Comparison of ENCODE assay signal across 14 cellular contexts in the genomic region with DNA sequence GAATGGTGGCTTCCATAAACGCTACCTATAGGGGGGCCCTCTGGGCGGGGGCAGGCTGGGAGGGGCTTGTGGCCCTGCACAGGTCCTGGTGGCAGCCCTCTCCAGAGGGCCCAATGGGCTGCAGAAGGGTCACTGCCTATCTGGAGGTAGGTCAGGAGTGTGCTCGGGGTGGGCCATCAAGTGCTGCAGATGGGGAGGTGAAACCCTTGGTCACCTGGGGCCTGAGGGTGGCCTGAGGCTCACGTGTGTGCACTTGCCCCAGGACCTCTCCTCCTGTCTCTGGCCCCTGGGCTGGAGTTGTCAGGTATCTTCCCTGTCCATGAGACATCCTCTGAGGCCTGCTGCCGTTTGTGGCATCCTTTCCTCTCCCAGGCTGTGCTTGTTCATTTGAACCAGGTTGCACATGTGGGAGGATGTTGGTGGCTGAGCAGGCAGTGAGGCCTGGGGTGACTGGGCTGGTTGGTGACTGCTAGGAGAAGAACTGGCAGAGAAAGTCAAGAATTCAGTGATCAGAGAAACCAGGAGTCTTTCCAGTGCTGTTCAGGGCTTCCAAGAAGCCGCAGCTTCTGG. TPM values are rescaled to one million over a fixed set of nuclear protein-coding genes. Genes with fewer than 3 reads are reported as not detected.
DNase-seq lines count a peak whose midpoint lies in the region; ATAC-seq and TF ChIP-seq lines count a peak whose summit lies in the region.
"Had no signal": no experiment of that assay in that cellular context is flagged by ENCODE, and none has a peak within 500 bp of the region (broad histone marks: within the 10 kb centered on the region; RNA-seq: fewer than 3 reads in every experiment).

No MANE protein-coding gene starts in this region.

- TF ChIP-seq CTCF in activated B cell treated with CpG ODN at 0.5 μM for 24 hours (IDR thresholded peaks at IDR 0.05) (no peak), esophagus squamous epithelium (IDR thresholded peaks at IDR 0.05) (no peak), spleen (IDR thresholded peaks at IDR 0.05 in 8 of 11, conservative IDR thresholded peaks at IDR 0.05 in 3 of 11) (no peak)

- H3K27me3 Mint-ChIP-seq in T-helper 2 cell treated with Interferon-gamma antibody and Interleukin-4, amounts not matched to agents 5 μg/mL and 100 μg/mL, for 36 hours (ENCODE audit: low read depth), result no peaks in the 10 kb centered on the region
- H3K27me3 Mint-ChIP-seq in activated B cell treated with CpG ODN at 0.5 μM for 24 hours, result no peaks in the 10 kb centered on the region

- H3K9me3 Mint-ChIP-seq in T-helper 2 cell treated with Interferon-gamma antibody and Interleukin-4, amounts not matched to agents 5 μg/mL and 100 μg/mL, for 36 hours, result no peaks in the 10 kb centered on the region
- H3K9me3 Mint-ChIP-seq in activated B cell treated with CpG ODN at 0.5 μM for 24 hours, result no peaks in the 10 kb centered on the region

- H3K36me3 ChIP-seq in esophagus squamous epithelium (peaks cover 53 to 100% (median 72%) of the 10 kb centered on the region in 3 donors), spleen (peaks cover 4 to 100% (median 88%) of the 10 kb centered on the region in 6 donors)

- no peak overlapping the region for H3K4me3 Mint-ChIP-seq in T-helper 2 cell treated with Interferon-gamma antibody and Interleukin-4, amounts not matched to agents 5 μg/mL and 100 μg/mL, for 36 hours
- no peak overlapping the region for H3K4me3 Mint-ChIP-seq in activated B cell treated with CpG ODN at 0.5 μM for 24 hours

- no peak for DNase-seq in T-helper 2 cell treated with Interferon-gamma antibody and Interleukin-4, amounts not matched to agents 5 μg/mL and 100 μg/mL, for 36 hours (ENCODE audit: low spot score)
- no peak for DNase-seq in T-helper 2 cell
- no peak for DNase-seq in activated B cell treated with CpG ODN at 0.5 μM for 24 hours
- no peak for DNase-seq in esophagus squamous epithelium (lab: John Stamatoyannopoulos, UW)
- peak; percentile 61 for DNase-seq in spleen
- no peak for DNase-seq in mucosa of gallbladder (ENCODE audit: low spot score)
- DNase-seq in NCI-H2107 (lab: John Stamatoyannopoulos, UW), result no peak
- DNase-seq in NOMO-1 (lab: John Stamatoyannopoulos, UW; ENCODE audit: unreplicated experiment in 2 of 2), result no peak
- DNase-seq: activated CD4-positive, alpha-beta T cell treated with anti-CD3 and anti-CD28 coated beads, Interleukin-2, amount 50 U/mL, for 48 hours; anterior cingulate cortex; NCI-H226; PC-3 had no signal

- H3K4me1 ChIP-seq in esophagus squamous epithelium, result peaks cover 0 to 48% (median 11%) of the 10 kb centered on the region in 3 donors
- H3K4me1 ChIP-seq in spleen, result peaks cover 4 to 61% (median 29%) of the 10 kb centered on the region in 6 donors

- POLR2A ChIA-PET in activated B cell treated with CpG ODN at 0.5 μM for 24 hours (lab: Charles Lee), result no interaction called here

- H3K27ac Mint-ChIP-seq in T-helper 2 cell treated with Interferon-gamma antibody and Interleukin-4, amounts not matched to agents 5 μg/mL and 100 μg/mL, for 36 hours, result peak overlapping the region; percentile 42
- peak overlapping the region; percentile 38 for H3K27ac Mint-ChIP-seq in activated B cell treated with CpG ODN at 0.5 μM for 24 hours

- H3K36me3 Mint-ChIP-seq in T-helper 2 cell treated with Interferon-gamma antibody and Interleukin-4, amounts not matched to agents 5 μg/mL and 100 μg/mL, for 36 hours (ENCODE audit: low read depth), result peaks cover 60% of the 10 kb centered on the region
- peaks cover 73% of the 10 kb centered on the region for H3K36me3 Mint-ChIP-seq in activated B cell treated with CpG ODN at 0.5 μM for 24 hours (ENCODE audit: low read depth)

- TF ChIP-seq POLR2A in esophagus squamous epithelium (IDR thresholded peaks at IDR 0.05) (no peak), spleen (IDR thresholded peaks at IDR 0.05) (no peak)

- H3K4me3 ChIP-seq in esophagus squamous epithelium (no peak overlapping the region), spleen (no peak overlapping the region)

- WGBS in esophagus squamous epithelium, 2 donors, result 77 to 79% methylated on average over 4 to 6 of the region's 6 CpGs
- 83 to 90% (median 85%) methylated on average over 6 of the region's 6 CpGs for WGBS in spleen, 5 donors

- H3K27ac ChIP-seq in esophagus squamous epithelium (peak overlapping the region in 3 of 4 donors; percentile 23 to 61 (median 54)), spleen (peak overlapping the region in 4 of 8 donors; percentile 17 to 73 (median 52))

- H3K4me1 Mint-ChIP-seq in T-helper 2 cell treated with Interferon-gamma antibody and Interleukin-4, amounts not matched to agents 5 μg/mL and 100 μg/mL, for 36 hours (ENCODE audit: low read depth), result peaks cover 9% of the 10 kb centered on the region
- peaks cover 34% of the 10 kb centered on the region for H3K4me1 Mint-ChIP-seq in activated B cell treated with CpG ODN at 0.5 μM for 24 hours

- no peaks in the 10 kb centered on the region for H3K27me3 ChIP-seq in esophagus squamous epithelium
- H3K27me3 ChIP-seq in spleen (replicated peaks in 1 of 7), result no peaks in the 10 kb centered on the region

- intact Hi-C loops in activated B cell treated with CpG ODN at 0.5 μM for 24 hours (cut with micrococcal nuclease), result no loop called here
- intact Hi-C loops in esophagus squamous epithelium (cut with DNase I), result no loop called here
- intact Hi-C loops in spleen (cut with DNase I; ENCODE audit: low total_unique reads), result no loop called here

- ATAC-seq in activated B cell treated with CpG ODN at 0.5 μM for 24 hours (ENCODE audit: low read depth), result no peak
- ATAC-seq: PC-3, right cardiac atrium had no signal

- H3K9me3 ChIP-seq in esophagus squamous epithelium (no peaks in the 10 kb centered on the region), spleen (no peaks in the 10 kb centered on the region)

- CTCF ChIA-PET in activated B cell treated with CpG ODN at 0.5 μM for 24 hours (lab: Charles Lee), result no interaction called here

RNA-seq across cellular contexts. Expression of a gene that starts 21.1 kb away (rescaled TPM):
- 0.07 TPM in 1 of 2 replicates, not detected in the other for total RNA-seq in activated B cell treated with CpG ODN at 0.5 μM for 24 hours
- total RNA-seq in esophagus squamous epithelium, result under 1 TPM in 1 of 4 donors, not detected in 3; 0.13 TPM
- total RNA-seq in spleen, result under 1 TPM in 5 of 7 donors, not detected in 2; 0.11 to 0.46 (median 0.21) TPM
- under 1 TPM; 0.08 to 0.11 (median 0.10) TPM for polyA plus RNA-seq in spleen
- total RNA-seq in mucosa of gallbladder, result not detected
- total RNA-seq: fibroblast of villous mesenchyme, PC-3, right cardiac atrium had no signal
- polyA plus RNA-seq: right cardiac atrium had no signal
